In the genomic region with DNA sequence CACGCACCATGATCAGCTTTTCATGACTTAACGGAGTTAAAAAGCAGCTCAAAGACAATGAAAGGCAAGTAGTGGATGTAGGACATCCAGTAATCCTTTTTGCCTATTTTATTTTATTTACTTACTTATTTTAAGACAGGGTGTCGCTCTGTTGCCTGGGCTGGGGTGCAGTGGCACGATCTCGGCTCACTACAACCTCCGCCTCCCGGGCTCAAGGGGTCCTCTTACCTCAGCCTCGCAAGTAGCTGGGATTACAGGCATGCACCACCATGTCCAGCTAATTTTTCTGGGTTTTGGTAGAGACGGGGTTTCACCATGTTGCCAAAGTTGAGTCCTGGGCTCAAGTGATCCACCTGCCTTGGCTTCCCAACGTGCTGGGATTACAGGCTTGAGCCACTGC, we compare ENCODE assay signal across 9 cellular contexts.
"Had no signal": no experiment of that assay in that cellular context is flagged by ENCODE, and none has a peak within 500 bp of the region (broad histone marks: within the 10 kb centered on the region; RNA-seq: fewer than 3 reads in every experiment).

No MANE protein-coding gene starts in this region.

- H3K27ac Mint-ChIP-seq: GM23338, H9, HFFc6 had no signal

- DNase-seq: GM23248, GOT3, H7, H9, HCEC 1CT, HFFc6 had no signal

- ATAC-seq: GM23338, HCT116 had no signal

- H3K4me3 ChIP-seq: GM23248, GM23338, HAP-1 had no signal

- H3K4me1 ChIP-seq: HAP-1 had no signal

- H3K9me3 ChIP-seq: HAP-1 had no signal

- H3K27ac ChIP-seq: GM23248 had no signal

- H3K4me3 Mint-ChIP-seq: GM23338, H9, HFFc6 had no signal

- H3K36me3 ChIP-seq: HAP-1 had no signal

- H3K9ac ChIP-seq: GM23248 had no signal
